Comparison of ENCODE assay signal across 14 cellular contexts in genomic region chr15:51884517-51885236, GRCh38. TPM values are rescaled to one million over a fixed set of nuclear protein-coding genes. Genes with fewer than 3 reads are reported as not detected.
DNase-seq lines count a peak whose midpoint lies in the region; ATAC-seq and TF ChIP-seq lines count a peak whose summit lies in the region.
"Had no signal": no experiment of that assay in that cellular context is flagged by ENCODE, and none has a peak within 500 bp of the region (broad histone marks: within the 10 kb centered on the region; RNA-seq: fewer than 3 reads in every experiment).

No MANE protein-coding gene starts in this region.

- no peaks in the 10 kb centered on the region for H3K27me3 Mint-ChIP-seq in CD8-positive, alpha-beta T cell (ENCODE audit: low read depth)
- no peaks in the 10 kb centered on the region for H3K27me3 Mint-ChIP-seq in naive thymus-derived CD4-positive, alpha-beta T cell

- peaks cover 17% of the 10 kb centered on the region for H3K4me1 Mint-ChIP-seq in CD8-positive, alpha-beta T cell (ENCODE audit: low read depth)
- H3K4me1 Mint-ChIP-seq in naive thymus-derived CD4-positive, alpha-beta T cell, result peaks cover 0 to 24% (median 13%) of the 10 kb centered on the region in 7 donors

- H3K27ac Mint-ChIP-seq in CD8-positive, alpha-beta T cell, result peak overlapping the region; percentile 28
- H3K27ac Mint-ChIP-seq in naive thymus-derived CD4-positive, alpha-beta T cell, result peak overlapping the region in 5 of 9 donors; percentile 32 to 76 (median 41)
- H3K27ac Mint-ChIP-seq: nephron progenitor cell had no signal

- ATAC-seq in CD8-positive, alpha-beta T cell, result no peak
- ATAC-seq in naive thymus-derived CD4-positive, alpha-beta T cell, result no peak
- ATAC-seq in GM21723 (IDR thresholded peaks at IDR 0.05; ENCODE audit: unreplicated experiment) (no peak), HG03108 (IDR thresholded peaks at IDR 0.05; ENCODE audit: unreplicated experiment) (no peak)
- ATAC-seq: gastroesophageal sphincter had no signal

- no peak overlapping the region for H3K27ac ChIP-seq in CD8-positive, alpha-beta T cell (ENCODE audit: low read depth, low read length)
- peak overlapping the region; percentile 36 for H3K27ac ChIP-seq in epithelial cell of prostate
- H3K27ac ChIP-seq in naive thymus-derived CD4-positive, alpha-beta T cell (ENCODE audit: low read depth, low read length), result no peak overlapping the region
- no peak overlapping the region for H3K27ac ChIP-seq in ascending aorta
- H3K27ac ChIP-seq: gastroesophageal sphincter, Peyer's patch, testis had no signal

- TF ChIP-seq CTCF in CD8-positive, alpha-beta T cell (IDR thresholded peaks at IDR 0.05), result no peak
- no peak for TF ChIP-seq CTCF in ascending aorta (IDR thresholded peaks at IDR 0.05)

- H3K36me3 ChIP-seq in CD8-positive, alpha-beta T cell (ENCODE audit: insufficient read depth, low read length), result no peaks in the 10 kb centered on the region
- H3K36me3 ChIP-seq in naive thymus-derived CD4-positive, alpha-beta T cell (ENCODE audit: control insufficient read depth in 2 of 3, insufficient read depth in 3 of 3, low read length in 3 of 3), result peaks cover 0 to 5% (median 4%) of the 10 kb centered on the region in 3 experiments
- peaks cover 0 to 3% of the 10 kb centered on the region in 2 donors for H3K36me3 ChIP-seq in ascending aorta

- POLR2A ChIA-PET in CD8-positive, alpha-beta T cell (lab: Charles Lee), result interaction anchor here (0.7 to 1.3 kb wide), 2 partner anchors 12 to 37 kb away, joined by 3 to 5 read pairs; no protein-coding TSS in a partner anchor
- POLR2A ChIA-PET in naive thymus-derived CD4-positive, alpha-beta T cell (lab: Charles Lee), result no interaction called here

- no peaks in the 10 kb centered on the region for H3K27me3 ChIP-seq in CD8-positive, alpha-beta T cell (ENCODE audit: insufficient read depth, low read length)
- H3K27me3 ChIP-seq in naive thymus-derived CD4-positive, alpha-beta T cell (ENCODE audit: control insufficient read depth in 2 of 2, insufficient read depth in 2 of 2, low read length in 2 of 2), result no peaks in the 10 kb centered on the region
- no peaks in the 10 kb centered on the region for H3K27me3 ChIP-seq in ascending aorta
- H3K27me3 ChIP-seq: gastroesophageal sphincter, Peyer's patch, spleen, testis had no signal

- DNase-seq in CD8-positive, alpha-beta T cell, result no peak
- DNase-seq in M059J (ENCODE audit: low read depth), result peak; percentile 61
- DNase-seq in epithelial cell of prostate (ENCODE audit: low read depth, low spot score), result no peak
- no peak for DNase-seq in naive thymus-derived CD4-positive, alpha-beta T cell
- no peak for DNase-seq in ascending aorta (ENCODE audit: low spot score in 2 of 2)
- no peak for DNase-seq in NCI-H187 treated with DMSO at 0.1 percent for 48 hours (lab: John Stamatoyannopoulos, UW)
- DNase-seq: kidney, nephron progenitor cell, Peyer's patch, spleen, testis had no signal

- H3K9me3 Mint-ChIP-seq in CD8-positive, alpha-beta T cell, result no peaks in the 10 kb centered on the region
- peaks cover 0 to 4% (median 0%) of the 10 kb centered on the region in 11 donors for H3K9me3 Mint-ChIP-seq in naive thymus-derived CD4-positive, alpha-beta T cell

- CTCF ChIA-PET in CD8-positive, alpha-beta T cell (lab: Charles Lee), result interaction anchor here (0.7 kb wide), 1 partner anchor 185 kb away, joined by 3 read pairs; no protein-coding TSS in a partner anchor
- CTCF ChIA-PET in naive thymus-derived CD4-positive, alpha-beta T cell (lab: Charles Lee), result no interaction called here

- intact Hi-C loops in CD8-positive, alpha-beta T cell (cut with DNase I, micrococcal nuclease), result loop anchor here in 1 of 2 experiments (5.0 to 10.0 kb wide), 3 partner anchors 198 to 340 kb away; no protein-coding TSS in a partner anchor
- intact Hi-C loops in naive thymus-derived CD4-positive, alpha-beta T cell (cut with micrococcal nuclease), result loop anchor here in 1 of 2 donors (5.0 kb wide), 1 partner anchor 52 kb away; no protein-coding TSS in a partner anchor
- intact Hi-C loops in ascending aorta (cut with DNase I), result no loop called here

- H3K4me3 ChIP-seq in CD8-positive, alpha-beta T cell (ENCODE audit: low read depth, low read length), result no peak overlapping the region
- no peak overlapping the region for H3K4me3 ChIP-seq in naive thymus-derived CD4-positive, alpha-beta T cell (ENCODE audit: low read length)
- H3K4me3 ChIP-seq in ascending aorta, result no peak overlapping the region
- H3K4me3 ChIP-seq: gastroesophageal sphincter, Peyer's patch, spleen, testis had no signal

- no peak overlapping the region for H3K4me3 Mint-ChIP-seq in CD8-positive, alpha-beta T cell
- no peak overlapping the region for H3K4me3 Mint-ChIP-seq in naive thymus-derived CD4-positive, alpha-beta T cell
- H3K4me3 Mint-ChIP-seq: nephron progenitor cell had no signal

- no peaks in the 10 kb centered on the region for H3K9me3 ChIP-seq in CD8-positive, alpha-beta T cell (ENCODE audit: low read length)
- no peaks in the 10 kb centered on the region for H3K9me3 ChIP-seq in naive thymus-derived CD4-positive, alpha-beta T cell (ENCODE audit: control insufficient read depth in 2 of 3, low read length in 3 of 3)
- H3K9me3 ChIP-seq in ascending aorta, result no peaks in the 10 kb centered on the region
- H3K9me3 ChIP-seq: gastroesophageal sphincter, Peyer's patch, testis had no signal

- no peaks in the 10 kb centered on the region for H3K4me1 ChIP-seq in CD8-positive, alpha-beta T cell (ENCODE audit: insufficient read depth, low read length)
- H3K4me1 ChIP-seq in naive thymus-derived CD4-positive, alpha-beta T cell (ENCODE audit: control insufficient read depth in 2 of 2, insufficient read depth in 2 of 2, low read length in 2 of 2), result peaks cover 0 to 3% of the 10 kb centered on the region in 2 donors
- H3K4me1 ChIP-seq in ascending aorta, result peaks cover 3 to 5% of the 10 kb centered on the region in 2 donors
- H3K4me1 ChIP-seq: testis had no signal

- peaks cover 52% of the 10 kb centered on the region for H3K36me3 Mint-ChIP-seq in CD8-positive, alpha-beta T cell
- peaks cover 0 to 42% (median 26%) of the 10 kb centered on the region in 5 donors for H3K36me3 Mint-ChIP-seq in naive thymus-derived CD4-positive, alpha-beta T cell

RNA-seq across cellular contexts. Expression of gene TMOD3, which starts 55.2 kb away (rescaled TPM):
- 10 to 100 TPM; 32.7 to 32.9 TPM for total RNA-seq in CD8-positive, alpha-beta T cell
- total RNA-seq in M059J (2014; rRNA removed; shearing (Covaris generic)), result 32.3 and 50.0 TPM in 2 replicates
- 10 to 100 TPM; 46.5 to 75.9 (median 50.4) TPM for total RNA-seq in naive thymus-derived CD4-positive, alpha-beta T cell
- 10 to 100 TPM; 25.5 to 25.6 TPM for polyA plus RNA-seq in naive thymus-derived CD4-positive, alpha-beta T cell
- 28.0 TPM for total RNA-seq in ascending aorta
